26 cellular contexts compared by ENCODE assay signal in genomic region chr11:76677010-76677771, GRCh38. TPM values are rescaled to one million over a fixed set of nuclear protein-coding genes. Genes with fewer than 3 reads are reported as not detected.
DNase-seq lines count a peak whose midpoint lies in the region; ATAC-seq and TF ChIP-seq lines count a peak whose summit lies in the region.
"Had no signal": no experiment of that assay in that cellular context is flagged by ENCODE, and none has a peak within 500 bp of the region (broad histone marks: within the 10 kb centered on the region; RNA-seq: fewer than 3 reads in every experiment).

No MANE protein-coding gene starts in this region.

- H3K27me3 Mint-ChIP-seq in CD14-positive monocyte (ENCODE audit: low read depth in 3 of 3) (peaks cover 44 to 71% (median 52%) of the 10 kb centered on the region in 3 donors), MCF 10A (ENCODE audit: insufficient read depth, unreplicated experiment) (peaks cover 33% of the 10 kb centered on the region)

- DNase-seq in AG20443 (ENCODE audit: low spot score), result peak; percentile 35
- DNase-seq in CD14-positive monocyte (ENCODE audit: low spot score), result no peak
- DNase-seq in OCI-LY7 (ENCODE audit: low spot score), result peak; percentile 33
- DNase-seq in NOMO-1 (lab: John Stamatoyannopoulos, UW; ENCODE audit: unreplicated experiment in 2 of 2), result no peak
- no peak for DNase-seq in KBM-7
- no peak for DNase-seq in left lobe of liver (ENCODE audit: low spot score)
- no peak for DNase-seq in MCF 10A (ENCODE audit: unreplicated experiment)
- DNase-seq: activated CD4-positive, alpha-beta T cell treated with anti-CD3 and anti-CD28 coated beads for 1 hour; DND-41; gastrocnemius medialis; H7; hypothalamus; mammary epithelial cell; NCI-H1092; NCI-H1930; NCI-H345; NCI-H82; nucleus accumbens; PC-3; stimulated activated CD4-positive, alpha-beta T cell treated with anti-CD3 and anti-CD28 coated beads, Interleukin-2, amount 100 ng/mL, for 48 hours; thyroid gland had no signal

- no peak overlapping the region for H3K27ac ChIP-seq in OCI-LY7 (ENCODE audit: low read depth, low read length, poor library complexity, severe bottlenecking)
- peak overlapping the region; percentile 41 for H3K27ac ChIP-seq in mesodermal cell (ENCODE audit: low read depth, low read length, severe bottlenecking)
- H3K27ac ChIP-seq: body of pancreas, epithelial cell of prostate, gastrocnemius medialis, thyroid gland had no signal

- TF ChIP-seq CTCF in CD14-positive monocyte (IDR thresholded peaks at IDR 0.05) (no peak), OCI-LY7 (conservative IDR thresholded peaks at IDR 0.05; ENCODE audit: low read length) (no peak), MCF 10A (IDR thresholded peaks at IDR 0.05; ENCODE audit: unreplicated experiment) (no peak)

- H3K4me1 ChIP-seq in OCI-LY7 (ENCODE audit: insufficient read depth, low read length, poor library complexity, severe bottlenecking) (peaks cover 75% of the 10 kb centered on the region), mesodermal cell (ENCODE audit: control insufficient read depth, insufficient read depth, low read length, poor library complexity, severe bottlenecking) (peaks cover 16% of the 10 kb centered on the region)
- H3K4me1 ChIP-seq: gastrocnemius medialis had no signal

- no peaks in the 10 kb centered on the region for H3K9me3 ChIP-seq in OCI-LY7 (ENCODE audit: low read length)
- H3K9me3 ChIP-seq in mesodermal cell (ENCODE audit: control insufficient read depth, low read length), result no peaks in the 10 kb centered on the region
- H3K9me3 ChIP-seq: body of pancreas, gastrocnemius medialis, thyroid gland had no signal

- peak overlapping the region; percentile 11; the same call in 1 of the 2 replicates for H2AFZ ChIP-seq in OCI-LY7 (ENCODE audit: low read length)

- no peaks in the 10 kb centered on the region for H4K20me1 ChIP-seq in OCI-LY7 (ENCODE audit: insufficient read depth, low read length)

- peak overlapping the region; percentile 89; the same call in 1 of the 2 replicates for H3K4me2 ChIP-seq in OCI-LY7 (ENCODE audit: low read length)

- H3K4me3 ChIP-seq in OCI-LY7 (ENCODE audit: low read depth, low read length, poor library complexity, severe bottlenecking), result no peak overlapping the region
- H3K4me3 ChIP-seq in mesodermal cell (ENCODE audit: extremely low read depth, insufficient read depth, low read length, poor library complexity, severe bottlenecking), result no peak overlapping the region
- H3K4me3 ChIP-seq: body of pancreas, gastrocnemius medialis, thyroid gland had no signal

- H3K27ac Mint-ChIP-seq in CD14-positive monocyte (peak overlapping the region in 4 of 7 donors; percentile 22 to 86 (median 80)), MCF 10A (ENCODE audit: low read depth, unreplicated experiment) (no peak overlapping the region)

- H3K9me3 Mint-ChIP-seq in CD14-positive monocyte, result peaks cover 0 to 1% (median 0%) of the 10 kb centered on the region in 7 donors
- H3K9me3 Mint-ChIP-seq in MCF 10A (ENCODE audit: unreplicated experiment), result no peaks in the 10 kb centered on the region
- H3K9me3 Mint-ChIP-seq: activated T-helper 17 cell treated with anti-CD3 and anti-CD28 coated beads, Interleukin-2, amount 50 U/mL, for 72 hours; stimulated activated naive CD8-positive, alpha-beta T cell treated with anti-CD3 and anti-CD28 coated beads, Interleukin-15, Interleukin-2, amounts not matched to agents 100 ng/mL and 50 ng/mL, for 24 hours had no signal

- H3K79me2 ChIP-seq in OCI-LY7 (ENCODE audit: insufficient read depth, low read depth, low read length), result no peaks in the 10 kb centered on the region

- CTCF ChIA-PET in OCI-LY7 (lab: Charles Lee; ENCODE audit: unreplicated experiment) (interaction anchor here (5.1 kb wide), 1 partner anchor 79 kb away, joined by 22 read pairs; no protein-coding TSS in a partner anchor), MCF 10A (lab: Yijun Ruan, JAX) (interaction anchor here (0.6 to 1.0 kb wide), 4 partner anchors 22 to 243 kb away, joined by 3 to 5 read pairs (median 4); no protein-coding TSS in a partner anchor)

- POLR2A ChIA-PET in OCI-LY7 (lab: Charles Lee), result interaction anchor here (1.6 to 3.6 kb wide), 2 partner anchors 9 to 79 kb away, joined by 4 to 13 read pairs; no protein-coding TSS in a partner anchor
- POLR2A ChIA-PET in MCF 10A (lab: Yijun Ruan, JAX), result interaction anchor here (0.6 kb wide), 1 partner anchor 1115 kb away, joined by 4 read pairs; the partner anchor contains the start of gene SERPINH1

- 89 to 93% methylated on average over 8 of the region's 8 CpGs for WGBS in mesodermal cell (ENCODE audit: insufficient coverage in 2 of 2), 2 experiments

- BruUV-seq in OCI-LY7 (replicated peaks; lab: Mats Ljungman, UMichigan) (no TSS peak), MCF 10A (replicated peaks; lab: Mats Ljungman, UMichigan) (no TSS peak)

- peaks cover 29% of the 10 kb centered on the region for H3K4me1 Mint-ChIP-seq in CD14-positive monocyte
- no peaks in the 10 kb centered on the region for H3K4me1 Mint-ChIP-seq in MCF 10A (ENCODE audit: insufficient read depth, unreplicated experiment)

- peak overlapping the region in 1 of 2 donors; percentile 5 for H3K4me3 Mint-ChIP-seq in CD14-positive monocyte
- H3K4me3 Mint-ChIP-seq in MCF 10A (ENCODE audit: unreplicated experiment), result no peak overlapping the region
- H3K4me3 Mint-ChIP-seq: activated T-helper 17 cell treated with anti-CD3 and anti-CD28 coated beads, Interleukin-2, amount 50 U/mL, for 72 hours; stimulated activated naive CD8-positive, alpha-beta T cell treated with anti-CD3 and anti-CD28 coated beads, Interleukin-15, Interleukin-2, amounts not matched to agents 100 ng/mL and 50 ng/mL, for 24 hours had no signal

- no peak for ATAC-seq in left lobe of liver
- ATAC-seq: activated T-helper 17 cell treated with anti-CD3 and anti-CD28 coated beads, Interleukin-2, amount 50 U/mL, for 72 hours; body of pancreas; gastrocnemius medialis; PC-3 had no signal

- peaks cover 0 to 7% of the 10 kb centered on the region in 2 donors for H3K36me3 Mint-ChIP-seq in CD14-positive monocyte
- no peaks in the 10 kb centered on the region for H3K36me3 Mint-ChIP-seq in MCF 10A (ENCODE audit: insufficient read depth, unreplicated experiment)

- H3K36me3 ChIP-seq in OCI-LY7 (ENCODE audit: insufficient read depth, low read length), result no peaks in the 10 kb centered on the region
- no peaks in the 10 kb centered on the region for H3K36me3 ChIP-seq in mesodermal cell (ENCODE audit: control insufficient read depth, insufficient read depth, low read length)
- H3K36me3 ChIP-seq: gastrocnemius medialis, thyroid gland had no signal

- intact Hi-C loops in CD14-positive monocyte (cut with micrococcal nuclease) (loop anchor here in 1 of 2 donors (5.0 kb wide), 1 partner anchor 65 kb away; no protein-coding TSS in a partner anchor), OCI-LY7 (cut with micrococcal nuclease; ENCODE audit: unreplicated experiment) (no loop called here), MCF 10A (cut with micrococcal nuclease) (no loop called here)

- no peaks in the 10 kb centered on the region for H3K9me2 ChIP-seq in OCI-LY7 (ENCODE audit: insufficient read depth, low read length)

- in situ Hi-C loops in KBM-7 (cut with MboI; ENCODE audit: low pct_unique_long_range_greater_than_20kb, low sequenced_read_pairs), result loop anchor here (25.0 kb wide), 1 partner anchor 90 kb away; no protein-coding TSS in a partner anchor

RNA-seq across cellular contexts. Expression of gene LRRC32, which starts 6.6 kb away (rescaled TPM):
- not detected for polyA plus RNA-seq in CD14-positive monocyte
- 5.4 and 5.5 TPM in 2 replicates for total RNA-seq in OCI-LY7 (2014; rRNA removed; shearing (Covaris generic))
- total RNA-seq in OCI-LY7 (2022) (15.0 and 25.3 TPM in 2 replicates), left lobe of liver (10.5 TPM), MCF 10A (2022) (not detected in 2 replicates)
- polyA plus RNA-seq in mesodermal cell (2013, experiment 1 of 2), result 96.7 TPM
- polyA plus RNA-seq in mesodermal cell (2013, experiment 2 of 2), result 105 TPM
- total RNA-seq: PC-3 had no signal
- polyA plus RNA-seq: mammary epithelial cell had no signal

Comparison
In these comparisons a context has a peak if more than half of its experiments do, and no peak if none do; other contexts are left out.
1. DNase-seq: peak in AG20443 (single experiment) and OCI-LY7 (single experiment); none in CD14-positive monocyte (single experiment), NOMO-1 (0 of 2), KBM-7 (single experiment), left lobe of liver (single experiment) and MCF 10A (single experiment).